ENCODE assay signal across 8 cellular contexts in the genomic region with DNA sequence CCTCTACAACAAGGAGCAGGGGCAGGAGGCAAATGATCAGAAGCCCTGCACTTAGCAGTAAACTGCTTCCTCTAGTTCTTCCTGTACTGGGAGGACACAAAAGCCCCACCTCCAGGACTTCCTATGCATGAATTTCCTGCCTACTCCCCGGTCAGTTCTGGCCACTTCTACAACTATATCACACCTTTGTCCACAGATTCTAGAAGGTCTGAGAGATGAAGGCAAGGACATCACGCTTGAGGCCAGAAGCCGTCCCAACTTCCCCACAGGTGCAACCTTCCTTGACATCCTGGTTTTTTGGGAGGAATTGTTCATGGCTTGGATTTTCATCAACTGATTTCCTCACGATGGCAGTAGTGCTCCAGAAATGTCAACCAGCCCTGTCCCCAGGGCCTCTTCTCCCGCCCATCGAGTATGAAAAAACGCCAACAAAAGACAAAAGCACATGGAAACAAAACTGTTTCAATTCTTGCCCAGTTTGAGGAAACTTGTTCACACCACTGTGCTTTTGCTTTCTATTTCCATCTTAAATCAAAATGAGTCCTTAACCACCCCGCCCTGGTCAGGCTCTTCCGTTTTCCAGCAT.
A peak's percentile ranks its signal among the peaks of the same experiment; 100 is the strongest.
DNase-seq lines count a peak whose midpoint lies in the region; ATAC-seq and TF ChIP-seq lines count a peak whose summit lies in the region.

No MANE protein-coding gene starts in this region.

- no peak for TF ChIP-seq POLR2A in gastrocnemius medialis (IDR thresholded peaks at IDR 0.05)

- H3K9me3 ChIP-seq in fibroblast of lung (ENCODE audit: control insufficient read depth, insufficient read depth, low read depth, low read length) (no peaks in the 10 kb centered on the region), gastrocnemius medialis (no peaks in the 10 kb centered on the region)

- H3K27ac ChIP-seq in fibroblast of lung (ENCODE audit: insufficient read depth, low read length) (no peak overlapping the region), gastrocnemius medialis (peak overlapping the region; percentile 55 to 71 (median 66))

- in situ Hi-C loops in gastrocnemius medialis (cut with MboI; ENCODE audit: low sequenced_read_pairs in 4 of 4): no loop called here

- TF ChIP-seq CTCF in fibroblast of lung (conservative IDR thresholded peaks at IDR 0.05 in 1 of 2, IDR thresholded peaks at IDR 0.05 in 1 of 2; ENCODE audit: low read depth in 1 of 2, low read length in 2 of 2) (no peak), gastrocnemius medialis (IDR thresholded peaks at IDR 0.05 in 4 of 5, conservative IDR thresholded peaks at IDR 0.05 in 1 of 5) (peak in 4 of 5 experiments; percentile 19 to 74 (median 64))

- intact Hi-C loops in gastrocnemius medialis (cut with DNase I; ENCODE audit: low total_unique reads): loop anchor here (2.0 kb wide), 1 partner anchor 64 kb away; no protein-coding TSS in a partner anchor

- ATAC-seq in GM19463 (IDR thresholded peaks at IDR 0.05; ENCODE audit: unreplicated experiment) (peak; percentile 34), gastrocnemius medialis (peak; percentile 77 to 85)

- H3K4me3 ChIP-seq in fibroblast of lung (replicated peaks in 1 of 4; ENCODE audit: control extremely low read depth in 1 of 4, insufficient read depth in 1 of 4, low read depth in 3 of 4, low read length in 4 of 4) (peak overlapping the region in 2 of 4 experiments; percentile 9 to 29), gastrocnemius medialis (peak overlapping the region in 3 of 4 donors; percentile 31 to 57 (median 50))

- H3K27me3 ChIP-seq in fibroblast of lung (ENCODE audit: control insufficient read depth, insufficient read depth, low read length) (no peaks in the 10 kb centered on the region), gastrocnemius medialis (no peaks in the 10 kb centered on the region)

- no peak overlapping the region for H2AFZ ChIP-seq in fibroblast of lung (ENCODE audit: low read length)

- peaks cover 2% of the 10 kb centered on the region for H4K20me1 ChIP-seq in fibroblast of lung (ENCODE audit: control insufficient read depth, extremely low read depth, insufficient read depth, low read length)

- H3K4me2 ChIP-seq in fibroblast of lung (ENCODE audit: extremely low read depth, insufficient read depth, low read length): peak overlapping the region; percentile 44

- peak; percentile 56 to 68 for DNase-seq in AML-193 (lab: John Stamatoyannopoulos, UW)
- peak; percentile 61 for DNase-seq in LoVo (ENCODE audit: low spot score)
- DNase-seq in activated T-cell treated with anti-CD3 and anti-CD28 coated beads for 4 hours: peak; percentile 61
- DNase-seq in fibroblast of lung (ENCODE audit: low read depth in 2 of 2): peak in 1 of 2 donors; percentile 58
- DNase-seq in gastrocnemius medialis: peak; percentile 20 to 30
- DNase-seq in mesenteric fat pad (ENCODE audit: low spot score): no peak
- DNase-seq in GM19240 (ENCODE audit: insufficient read length, low spot score): no peak

- no peaks in the 10 kb centered on the region for H3K79me2 ChIP-seq in fibroblast of lung (ENCODE audit: control insufficient read depth, insufficient read depth, low read length)

- no peaks in the 10 kb centered on the region for H3K4me1 ChIP-seq in fibroblast of lung (ENCODE audit: control insufficient read depth, extremely low read depth, insufficient read depth, low read length)
- H3K4me1 ChIP-seq in gastrocnemius medialis: no peaks in the 10 kb centered on the region

- H3K36me3 ChIP-seq in fibroblast of lung (ENCODE audit: control insufficient read depth, insufficient read depth, low read length): no peaks in the 10 kb centered on the region
- no peaks in the 10 kb centered on the region for H3K36me3 ChIP-seq in gastrocnemius medialis

- no peak overlapping the region for H3K9ac ChIP-seq in fibroblast of lung (ENCODE audit: insufficient read depth, low read length)

Comparison
In these comparisons a context has a peak if more than half of its experiments do, and no peak if none do; other contexts are left out.
1. DNase-seq: peak in AML-193 (2 of 2), LoVo (single experiment), activated T-cell treated with anti-CD3 and anti-CD28 coated beads for 4 hours (single experiment) and gastrocnemius medialis (2 of 2); none in mesenteric fat pad (single experiment) and GM19240 (single experiment).
2. CTCF ChIP-seq: peak in gastrocnemius medialis (4 of 5); none in fibroblast of lung (0 of 2).